In genomic region chr2:178298785-178299212, GRCh38 we compare ENCODE assay signal across 1 cellular context.
TF ChIP-seq lines count a peak whose summit lies in the region.

No MANE protein-coding gene starts in this region.

TF ChIP-seq in HCT116, 20 proteins besides CTCF, POLR2A, EP300 and RAD21 (continued from another document):
- no peak for TF ChIP-seq EZH2phosphoT487 (IDR thresholded peaks at IDR 0.05; ENCODE audit: borderline replicate concordance)
- no peak for TF ChIP-seq ZNF274 (IDR thresholded peaks at IDR 0.05; ENCODE audit: low read depth, low read length)
- peak; percentile 56; the same call in 1 of the 2 replicates for TF ChIP-seq CEBPB (IDR thresholded peaks at IDR 0.05; ENCODE audit: low read depth)
- no peak for TF ChIP-seq POLR2AphosphoS5 (IDR thresholded peaks at IDR 0.05; ENCODE audit: low read depth, low read length)
- no peak for TF ChIP-seq SIN3A (IDR thresholded peaks at IDR 0.05; ENCODE audit: low read depth)
- no peak for TF ChIP-seq EZH2 (IDR thresholded peaks at IDR 0.05)
- TF ChIP-seq JUND (IDR thresholded peaks at IDR 0.05): peak; percentile 57
- TF ChIP-seq ATF3 (IDR thresholded peaks at IDR 0.05): 0 out of 2 replicates have a peak, but pooled peaks have one; percentile 7
- TF ChIP-seq CBX3 (IDR thresholded peaks at IDR 0.05; ENCODE audit: low read depth): no peak
- TF ChIP-seq SP1 (IDR thresholded peaks at IDR 0.05; ENCODE audit: low read depth): peak; percentile 46; the same call in 1 of the 2 replicates
- no peak for TF ChIP-seq EGR1 (IDR thresholded peaks at IDR 0.05; ENCODE audit: low read depth)
